ENCODE assay signal across 1 cellular context in genomic region chr3:179260949-179261765, GRCh38.
A peak's percentile ranks its signal among the peaks of the same experiment; 100 is the strongest.
TF ChIP-seq lines count a peak whose summit lies in the region.

No MANE protein-coding gene starts in this region.

TF ChIP-seq in WTC11, 78 proteins besides CTCF, POLR2A, EP300 and RAD21 (continued from another document):
- TF ChIP-seq GRHL2 (CRISPR knock-in tag; IDR thresholded peaks at IDR 0.05; ENCODE audit: insufficient replicate concordance, severe bottlenecking) (no peak), ATF2 (CRISPR knock-in tag; IDR thresholded peaks at IDR 0.05; ENCODE audit: borderline replicate concordance, low read depth) (no peak), ZNF512 (CRISPR knock-in tag; IDR thresholded peaks at IDR 0.05; ENCODE audit: borderline replicate concordance) (no peak), PRDM15 (CRISPR knock-in tag; IDR thresholded peaks at IDR 0.05) (no peak), SMAD3 (CRISPR knock-in tag; IDR thresholded peaks at IDR 0.05; ENCODE audit: borderline replicate concordance) (no peak), SP1 (CRISPR knock-in tag; conservative IDR thresholded peaks at IDR 0.05) (0 out of 2 replicates have a peak, but pooled peaks have one; percentile 34), ZNF281 (CRISPR knock-in tag; IDR thresholded peaks at IDR 0.05) (no peak), RORB (CRISPR knock-in tag; IDR thresholded peaks at IDR 0.05) (no peak), TP53 (CRISPR knock-in tag; IDR thresholded peaks at IDR 0.05) (no peak), ZBTB43 (CRISPR knock-in tag; IDR thresholded peaks at IDR 0.05) (no peak), PRRX2 (CRISPR knock-in tag; IDR thresholded peaks at IDR 0.05) (no peak), MAX (CRISPR knock-in tag; IDR thresholded peaks at IDR 0.05) (no peak), ARID4B (CRISPR knock-in tag; IDR thresholded peaks at IDR 0.05; ENCODE audit: borderline replicate concordance) (no peak), ZNF416 (CRISPR knock-in tag; IDR thresholded peaks at IDR 0.05) (no peak), EMX1 (CRISPR knock-in tag; IDR thresholded peaks at IDR 0.05) (no peak), NFE2L1 (CRISPR knock-in tag; IDR thresholded peaks at IDR 0.05) (no peak), RELA (CRISPR knock-in tag; IDR thresholded peaks at IDR 0.05; ENCODE audit: borderline replicate concordance) (0 out of 2 replicates have a peak, but pooled peaks have one; percentile 27), MXD4 (CRISPR knock-in tag; IDR thresholded peaks at IDR 0.05; ENCODE audit: borderline replicate concordance) (no peak), MYBL2 (CRISPR knock-in tag; IDR thresholded peaks at IDR 0.05) (no peak), TEAD4 (CRISPR knock-in tag; IDR thresholded peaks at IDR 0.05) (no peak), KAT7 (CRISPR knock-in tag; IDR thresholded peaks at IDR 0.05; ENCODE audit: borderline replicate concordance) (0 out of 2 replicates have a peak, but pooled peaks have one; percentile 70), TCF7 (CRISPR knock-in tag; IDR thresholded peaks at IDR 0.05; ENCODE audit: low read depth) (no peak), ETV6 (CRISPR knock-in tag; IDR thresholded peaks at IDR 0.05) (no peak), AFF4 (CRISPR knock-in tag; IDR thresholded peaks at IDR 0.05; ENCODE audit: borderline replicate concordance) (no peak), CREB1 (CRISPR knock-in tag; IDR thresholded peaks at IDR 0.05) (no peak), ERG (CRISPR knock-in tag; IDR thresholded peaks at IDR 0.05) (no peak), ZNF121 (CRISPR knock-in tag; IDR thresholded peaks at IDR 0.05) (no peak), ZNF671 (CRISPR knock-in tag; IDR thresholded peaks at IDR 0.05) (no peak), ZNF423 (CRISPR knock-in tag; IDR thresholded peaks at IDR 0.05) (no peak), GABPB1 (CRISPR knock-in tag; IDR thresholded peaks at IDR 0.05) (no peak), ELF4 (CRISPR knock-in tag; IDR thresholded peaks at IDR 0.05; ENCODE audit: low read depth) (no peak), TEAD1 (CRISPR knock-in tag; IDR thresholded peaks at IDR 0.05) (peak; percentile 55; the same call in 1 of the 2 replicates), ZNF232 (CRISPR knock-in tag; IDR thresholded peaks at IDR 0.05) (0 out of 2 replicates have a peak, but pooled peaks have one; percentile 26), NR2C2 (CRISPR knock-in tag; IDR thresholded peaks at IDR 0.05) (no peak), E2F5 (CRISPR knock-in tag; IDR thresholded peaks at IDR 0.05) (peak; percentile 68; the same call in 1 of the 2 replicates), CBFB (CRISPR knock-in tag; IDR thresholded peaks at IDR 0.05; ENCODE audit: low read depth) (no peak)
